ENCODE assay signal across 1 cellular context in genomic region chr1:95115708-95116137, GRCh38.
TF ChIP-seq lines count a peak whose summit lies in the region.

No MANE protein-coding gene starts in this region.

TF ChIP-seq in K562, 482 proteins besides CTCF, POLR2A, EP300 and RAD21 (continued from another document):
- 0 out of 2 replicates have a peak, but pooled peaks have one; percentile 12 for TF ChIP-seq ZBTB33 (CRISPR knock-in tag; IDR thresholded peaks at IDR 0.05)
- peak; percentile 37; the same call in 1 of the 2 replicates for TF ChIP-seq C11orf30 (IDR thresholded peaks at IDR 0.05; ENCODE audit: low read depth)
- no peak for TF ChIP-seq KAT8 (IDR thresholded peaks at IDR 0.05; ENCODE audit: low read depth)
- no peak; the same call in 1 of the 2 replicates for TF ChIP-seq NFATC3 (IDR thresholded peaks at IDR 0.05)
- peak; percentile 53 for TF ChIP-seq BRD9 (IDR thresholded peaks at IDR 0.05; ENCODE audit: low read depth, partially characterized antibody)
- peak; percentile 49 for TF ChIP-seq ATF3 (IDR thresholded peaks at IDR 0.05)
- TF ChIP-seq ATF3 (CRISPR knock-in tag; conservative IDR thresholded peaks at IDR 0.05): no peak
- peak; percentile 95; the same call in 1 of the 2 replicates for TF ChIP-seq CC2D1A (IDR thresholded peaks at IDR 0.05)
- TF ChIP-seq SPI1 (IDR thresholded peaks at IDR 0.05; ENCODE audit: borderline replicate concordance, low read depth, low read length): peak; percentile 68; the same call in 1 of the 2 replicates
- TF ChIP-seq ZNF57 (CRISPR knock-in tag; IDR thresholded peaks at IDR 0.05): no peak
- peak; percentile 33; the same call in 1 of the 2 replicates for TF ChIP-seq ZNF274 (IDR thresholded peaks at IDR 0.05; ENCODE audit: borderline replicate concordance, low read depth, low read length)
- TF ChIP-seq KDM1A (IDR thresholded peaks at IDR 0.05): peak; percentile 63 to 68
